In the genomic region with DNA sequence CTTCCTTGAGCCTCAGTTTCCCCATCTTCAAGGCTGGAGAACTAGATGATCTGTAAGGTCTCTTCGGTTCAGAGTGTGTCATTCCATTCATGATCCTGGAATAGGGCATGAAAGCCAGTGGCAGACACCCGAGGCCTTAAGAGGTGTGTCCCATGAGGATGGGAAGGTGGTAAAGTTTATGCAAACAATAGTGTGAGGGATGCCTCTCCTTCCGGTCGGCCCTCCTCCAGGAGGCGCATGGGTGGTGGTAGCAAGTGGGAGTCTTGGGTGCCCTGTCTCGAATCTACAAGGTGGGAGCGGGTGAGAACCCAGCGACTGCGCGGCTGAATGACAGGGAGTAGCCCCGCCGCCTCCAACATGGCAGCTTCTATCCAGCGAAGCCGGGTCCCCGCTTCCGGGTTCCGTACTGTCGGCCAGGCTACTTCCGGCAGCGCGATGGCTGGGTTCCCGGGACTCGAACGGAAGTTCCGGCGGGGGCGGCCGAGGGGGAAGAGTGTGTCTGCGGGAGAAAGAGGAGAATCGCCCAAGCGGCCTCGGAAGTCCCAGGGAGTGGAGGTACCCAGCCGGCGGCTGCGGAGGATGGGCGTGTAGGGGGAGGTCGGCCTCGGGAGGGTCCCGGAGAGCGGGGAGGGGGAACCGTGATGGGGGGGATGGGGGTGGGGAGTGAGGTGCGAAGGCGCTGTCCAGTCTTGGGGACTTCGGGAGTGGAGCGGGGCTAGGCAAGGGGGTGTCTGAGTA, we compare ENCODE assay signal across 8 cellular contexts. TPM values are rescaled to one million over a fixed set of nuclear protein-coding genes. Genes with fewer than 3 reads are reported as not detected.
A peak's percentile ranks its signal among the peaks of the same experiment; 100 is the strongest.
DNase-seq lines count a peak whose midpoint lies in the region; ATAC-seq and TF ChIP-seq lines count a peak whose summit lies in the region.

Gene LYPLA2, plus strand, starts transcription at position 450 of the 738 bp plus-strand sequence. CDS start 1,538 bp downstream, outside the sequence.

- no peak for TF ChIP-seq CTCF in IMR-90 (conservative IDR thresholded peaks at IDR 0.05; ENCODE audit: low read depth, low read length)
- no peak for TF ChIP-seq CTCF in Panc1 (IDR thresholded peaks at IDR 0.05)

- peak within 1 kb of the TSS; percentile 80 for H3K9ac ChIP-seq in IMR-90 (ENCODE audit: low read depth, low read length)

- dilution Hi-C loops in IMR-90 (cut with HindIII; ENCODE audit: low sequenced_read_pairs, unreplicated experiment) = no loop called here

- DNase-seq in Caki2 (ENCODE audit: low read depth) = peak; percentile 86
- peak; percentile 86 for DNase-seq in IMR-90
- DNase-seq in Panc1 (ENCODE audit: low read depth, low spot score) = peak; percentile 83
- DNase-seq in activated T-cell treated with anti-CD3 and anti-CD28 coated beads, Interleukin-2, amount 50 U/mL, for 48 hours = peak; percentile 89 to 91
- peak; percentile 79 for DNase-seq in stimulated activated CD8-positive, alpha-beta memory T cell treated with anti-CD3 and anti-CD28 coated beads, Interleukin-7, amount 100 ng/mL, for 24 hours (ENCODE audit: low read depth)

- peaks cover 13% of the 10 kb centered on the region; the same call in 1 of the 2 replicates for H4K20me1 ChIP-seq in IMR-90 (ENCODE audit: insufficient read depth, low read length)

- POLR2A ChIA-PET in IMR-90 (lab: Charles Lee; ENCODE audit: unreplicated experiment) (no interaction called here), Panc1 (lab: Charles Lee) (interaction anchor here (0.7 to 1.7 kb wide), 3 partner anchors 11 to 47 kb away, joined by 3 to 12 read pairs (median 5); partner anchors contain the start of gene PITHD1)

- peak within 1 kb of the TSS; percentile 93; the same call in 1 of the 3 replicates for H2BK15ac ChIP-seq in IMR-90 (ENCODE audit: low read depth, low read length)

- H3K36me3 ChIP-seq in IMR-90 (ENCODE audit: control insufficient read depth, insufficient read depth, low read length) (peaks cover 25% of the 10 kb centered on the region), Panc1 (ENCODE audit: control insufficient read depth, insufficient read depth, low read length) (peaks cover 14% of the 10 kb centered on the region), muscle layer of duodenum (ENCODE audit: control insufficient read depth in 1 of 2, insufficient read depth in 2 of 2, low read length in 2 of 2) (peaks cover 20 to 25% of the 10 kb centered on the region in 2 donors)

- peak within 1 kb of the TSS; percentile 95 for H3K4me3 ChIP-seq in IMR-90 (ENCODE audit: insufficient read depth, low read depth, low read length)
- H3K4me3 ChIP-seq in Panc1 (ENCODE audit: low read depth in 2 of 2, low read length in 2 of 2) = peak within 1 kb of the TSS; percentile 97 to 99
- H3K4me3 ChIP-seq in muscle layer of duodenum (ENCODE audit: low read depth in 1 of 2, low read length in 2 of 2) = peak within 1 kb of the TSS; percentile 78 to 85

- in situ Hi-C loops in Caki2 (cut with HindIII; ENCODE audit: low pct_unique_long_range_greater_than_20kb, low sequenced_read_pairs) (no loop called here), IMR-90 (cut with MboI; ENCODE audit: low sequenced_read_pairs) (no loop called here), Panc1 (cut with HindIII; ENCODE audit: low pct_unique_long_range_greater_than_20kb, low sequenced_read_pairs) (no loop called here)

- H3K4me1 ChIP-seq in IMR-90 (ENCODE audit: control insufficient read depth, insufficient read depth, low read length) (peaks cover 14% of the 10 kb centered on the region), Panc1 (ENCODE audit: control insufficient read depth, insufficient read depth, low read length) (peaks cover 40% of the 10 kb centered on the region), muscle layer of duodenum (ENCODE audit: control insufficient read depth in 1 of 2, insufficient read depth in 2 of 2, low read length in 2 of 2) (peaks cover 5 to 31% of the 10 kb centered on the region in 2 donors)

- H2AFZ ChIP-seq in IMR-90 (replicated peaks; ENCODE audit: low read length, poor library complexity) = peak within 1 kb of the TSS; percentile 92

- CTCF ChIA-PET in IMR-90 (lab: Yijun Ruan, JAX) (interaction anchor here (1.0 kb wide), 2 partner anchors 10 to 19 kb away, joined by 3 to 6 read pairs; no protein-coding TSS in a partner anchor), Panc1 (lab: Charles Lee) (interaction anchor here (0.5 to 2.3 kb wide), 3 partner anchors 9 to 126 kb away, joined by 3 to 6 read pairs (median 5); no protein-coding TSS in a partner anchor)

- H4K5ac ChIP-seq in IMR-90 (ENCODE audit: low read depth, low read length) = peak within 1 kb of the TSS; percentile 98

- intact Hi-C loops in IMR-90 (cut with micrococcal nuclease) (no loop called here), Panc1 (cut with micrococcal nuclease; ENCODE audit: unreplicated experiment) (no loop called here)

- H3K23ac ChIP-seq in IMR-90 (ENCODE audit: low read depth, low read length) = peak within 1 kb of the TSS; percentile 76

- peaks cover 9% of the 10 kb centered on the region for H3K9me1 ChIP-seq in IMR-90 (ENCODE audit: insufficient read depth, low read length)

- peak within 1 kb of the TSS; percentile 81 for H2BK120ac ChIP-seq in IMR-90 (ENCODE audit: low read depth, low read length)

- peak within 1 kb of the TSS; percentile 96 for H4K91ac ChIP-seq in IMR-90 (ENCODE audit: insufficient read depth, low read depth, low read length)

- peak within 1 kb of the TSS; percentile 100 for H2AK9ac ChIP-seq in IMR-90 (replicated peaks; ENCODE audit: low read depth, low read length, poor library complexity)

- no peaks in the 10 kb centered on the region for H3K9me3 ChIP-seq in IMR-90 (ENCODE audit: control insufficient read depth, insufficient read depth, low read length)
- no peaks in the 10 kb centered on the region for H3K9me3 ChIP-seq in Panc1 (ENCODE audit: control insufficient read depth, insufficient read depth, low read depth, low read length)
- H3K9me3 ChIP-seq in muscle layer of duodenum (ENCODE audit: control insufficient read depth in 1 of 2, low read length in 2 of 2) = no peaks in the 10 kb centered on the region

- BruUV-seq in IMR-90 (replicated peaks; lab: Mats Ljungman, UMichigan) = no TSS peak
- no TSS peak for BruUV-seq in Panc1 (replicated peaks; lab: Mats Ljungman, UMichigan)

- WGBS in IMR-90 (ENCODE audit: extremely low coverage in 2 of 2, insufficient read length in 1 of 2), 2 experiments = 1% methylated on average over 21 of the region's 45 CpGs; no CpG with 5 or more reads in 1 of the 2 experiments

- peak within 1 kb of the TSS; percentile 90 for H2AK5ac ChIP-seq in IMR-90 (ENCODE audit: low read depth, low read length)

- peak within 1 kb of the TSS; percentile 74 for H2BK20ac ChIP-seq in IMR-90 (ENCODE audit: low read depth, low read length)

- peak within 1 kb of the TSS; percentile 86 for H2BK5ac ChIP-seq in IMR-90 (ENCODE audit: low read depth, low read length, poor library complexity, severe bottlenecking)

- TF ChIP-seq POLR2A in IMR-90 (IDR thresholded peaks at IDR 0.05; ENCODE audit: low read depth, low read length) = peak; percentile 83

- H3K27ac ChIP-seq in IMR-90 (ENCODE audit: insufficient read depth, low read length) = peak within 1 kb of the TSS; percentile 84
- H3K27ac ChIP-seq in Panc1 (ENCODE audit: low read length) = peak within 1 kb of the TSS; percentile 92
- H3K27ac ChIP-seq in muscle layer of duodenum (ENCODE audit: low read length) = peak within 1 kb of the TSS; percentile 76

- peaks cover 13 to 46% of the 10 kb centered on the region in 2 experiments; a peak in 3 of 4 replicates for H3K79me1 ChIP-seq in IMR-90 (ENCODE audit: low read depth in 1 of 2, low read length in 2 of 2)

- H3K14ac ChIP-seq in IMR-90 (replicated peaks; ENCODE audit: low read depth, low read length) = peak within 1 kb of the TSS; percentile 94

- H3K18ac ChIP-seq in IMR-90 (ENCODE audit: low read depth, low read length) = peak within 1 kb of the TSS; percentile 85

- peak within 1 kb of the TSS; percentile 99 for H3K4me2 ChIP-seq in IMR-90 (ENCODE audit: low read depth, low read length)

- ATAC-seq in GM21381 (IDR thresholded peaks at IDR 0.05; ENCODE audit: unreplicated experiment) = peak; percentile 90
- peak; percentile 83 for ATAC-seq in IMR-90 (ENCODE audit: low read depth)
- ATAC-seq in Panc1 = peak; percentile 75
- ATAC-seq in esophagus mucosa = peak; percentile 74

- H3K27me3 ChIP-seq in IMR-90 (ENCODE audit: control insufficient read depth, insufficient read depth, low read length) = no peaks in the 10 kb centered on the region
- no peaks in the 10 kb centered on the region for H3K27me3 ChIP-seq in Panc1 (ENCODE audit: control insufficient read depth, insufficient read depth, low read length)
- H3K27me3 ChIP-seq in muscle layer of duodenum (ENCODE audit: low read depth, low read length) = no peaks in the 10 kb centered on the region

- H3K4ac ChIP-seq in IMR-90 (ENCODE audit: low read depth, low read length) = peak within 1 kb of the TSS; percentile 98

- TF ChIP-seq RAD21 in IMR-90 (IDR thresholded peaks at IDR 0.05; ENCODE audit: low read length) = no peak

- H3K56ac ChIP-seq in IMR-90 (ENCODE audit: extremely low read depth, insufficient read depth, low read length) = peak within 1 kb of the TSS; percentile 71; the same call in 1 of the 2 replicates

- peak within 1 kb of the TSS; percentile 95 to 99 for H4K8ac ChIP-seq in IMR-90 (ENCODE audit: low read depth in 2 of 2, low read length in 2 of 2)

TF ChIP-seq in IMR-90, 13 proteins besides CTCF, POLR2A, EP300 and RAD21 (continues in another document):
- TF ChIP-seq MAFK (IDR thresholded peaks at IDR 0.05; ENCODE audit: low read depth, low read length) (no peak), SMC3 (IDR thresholded peaks at IDR 0.05; ENCODE audit: low read depth, low read length) (no peak), CEBPB (IDR thresholded peaks at IDR 0.05; ENCODE audit: low read depth, low read length) (no peak), FOS (IDR thresholded peaks at IDR 0.05; ENCODE audit: low read depth, low read length) (no peak), ELK1 (IDR thresholded peaks at IDR 0.05; ENCODE audit: borderline replicate concordance, low read depth, low read length) (no peak), RFX5 (IDR thresholded peaks at IDR 0.05; ENCODE audit: low read depth, low read length) (no peak)

RNA-seq across cellular contexts. Expression of gene LYPLA2, which starts in this region (rescaled TPM):
- 95.6 and 105 TPM in 2 replicates for total RNA-seq in Caki2 (2014; rRNA removed; shearing (Covaris generic); ENCODE audit: low replicate concordance)
- total RNA-seq in IMR-90 (2012; rRNA removed) (43.9 and 44.3 TPM in 2 replicates), Panc1 (2021; ENCODE audit: unreplicated experiment) (82.9 TPM), esophagus mucosa (48.9 TPM)
- 78.6 and 88.5 TPM in 2 replicates for polyA plus RNA-seq in IMR-90 (2012; rRNA removed)
- polyA plus RNA-seq in IMR-90 (2012; cell fraction: cytosol; rRNA removed) = 47.5 and 98.1 TPM in 2 replicates
- polyA plus RNA-seq in IMR-90 (2012; cell fraction: nucleus; rRNA removed; ENCODE audit: low replicate concordance) = 93.3 and 237 TPM in 2 replicates
- 106 TPM for polyA plus RNA-seq in Panc1 (2012; ENCODE audit: insufficient read length)

Comparison
In these comparisons a context has a peak if more than half of its experiments do, and no peak if none do; other contexts are left out.
1. Peak in every context shown above with its lines: DNase-seq, ATAC-seq, H3K4me3 ChIP-seq and H3K27ac ChIP-seq.